ENCODE assay signal across 28 cellular contexts in genomic region chr10:124321433-124322072, GRCh38.
DNase-seq lines count a peak whose midpoint lies in the region; ATAC-seq and TF ChIP-seq lines count a peak whose summit lies in the region.
"Had no signal": no experiment of that assay in that cellular context is flagged by ENCODE, and none has a peak within 500 bp of the region (broad histone marks: within the 10 kb centered on the region; RNA-seq: fewer than 3 reads in every experiment).

No MANE protein-coding gene starts in this region.

- H2BK120ac ChIP-seq in neuronal stem cell (ENCODE audit: low read depth, low read length): peak overlapping the region; percentile 16

- intact Hi-C loops in upper lobe of right lung (cut with DNase I): no loop called here

- TF ChIP-seq CTCF in upper lobe of right lung (IDR thresholded peaks at IDR 0.05): no peak

- H2AK5ac ChIP-seq in neuronal stem cell (ENCODE audit: low read depth, low read length): peak overlapping the region; percentile 97

- peak overlapping the region; percentile 25 for H3K14ac ChIP-seq in neuronal stem cell (ENCODE audit: low read length)

- peak overlapping the region; percentile 41 for H3K18ac ChIP-seq in neuronal stem cell (ENCODE audit: low read length)

- no peak overlapping the region for H4K8ac ChIP-seq in neuronal stem cell (ENCODE audit: low read depth, low read length)

- DNase-seq in activated CD4-positive, CD25-positive, alpha-beta regulatory T cell treated with anti-CD3 and anti-CD28 coated beads, Interleukin-2, amount 50 U/mL, for 72 hours: peak; percentile 9
- DNase-seq in activated CD4-positive, CD25-positive, alpha-beta regulatory T cell (lab: John Stamatoyannopoulos, UW): no peak
- DNase-seq in islet precursor cell: peak; percentile 43
- no peak for DNase-seq in neuronal stem cell (ENCODE audit: low spot score)
- peak; percentile 49 for DNase-seq in upper lobe of right lung
- no peak for DNase-seq in HT-29 (ENCODE audit: low spot score)
- DNase-seq: CD8-positive, alpha-beta memory T cell; DMS 273 treated with DMSO at 0.1 percent for 48 hours; DMS79; EL; GDM1; HFFc6; IMR-90; KG1; MG63; NCI-H1417; NCI-H1694; NCI-H2029 treated with DMSO at 0.1 percent for 48 hours; NCI-H446 treated with DMSO at 0.1 percent for 48 hours; NCI-H526; NCI-H82; NK-92 treated with Interleukin-12 subunit alpha and Interleukin-12 subunit beta, amount 100 ng/mL, for 24 hours; PC-3 had no signal

- H3K36me3 ChIP-seq in neuronal stem cell (replicated peaks in 1 of 2; ENCODE audit: control insufficient read depth in 2 of 2, insufficient read depth in 2 of 2, low read length in 2 of 2) (no peaks in the 10 kb centered on the region), upper lobe of right lung (no peaks in the 10 kb centered on the region)
- H3K36me3 ChIP-seq: HAP-1, MG63 had no signal

- H2BK12ac ChIP-seq in neuronal stem cell (ENCODE audit: low read length): no peak overlapping the region

- H3K4me3 ChIP-seq in neuronal stem cell (ENCODE audit: low read length in 2 of 2) (peak overlapping the region in 1 of 2 donors; percentile 48), upper lobe of right lung (no peak overlapping the region)
- H3K4me3 ChIP-seq: GM12878, GM23338, HAP-1, MG63 had no signal

- no CpG with 5 or more reads among the region's 19 CpGs for WGBS in neuronal stem cell (ENCODE audit: extremely low coverage in 2 of 2, insufficient read length in 2 of 2, insufficient replicate concordance in 1 of 2), 2 donors

- no peak overlapping the region for H2BK15ac ChIP-seq in neuronal stem cell (ENCODE audit: low read length)

- H3K9ac ChIP-seq in neuronal stem cell (ENCODE audit: low read depth, low read length, poor library complexity): no peak overlapping the region

- peak overlapping the region; percentile 16 for H4K91ac ChIP-seq in neuronal stem cell (ENCODE audit: low read depth, low read length, poor library complexity)

- H3K4me2 ChIP-seq in neuronal stem cell (ENCODE audit: insufficient read depth, low read length, poor library complexity, severe bottlenecking): no peak overlapping the region
- H3K4me2 ChIP-seq: GM23338 had no signal

- H3K23ac ChIP-seq in neuronal stem cell (ENCODE audit: low read depth, low read length, poor library complexity): peak overlapping the region; percentile 37

- H3K27ac ChIP-seq in neuronal stem cell (replicated peaks; ENCODE audit: low read length) (no peak overlapping the region), upper lobe of right lung (no peak overlapping the region)
- H3K27ac ChIP-seq: 22Rv1 had no signal

- no peaks in the 10 kb centered on the region for H3K79me1 ChIP-seq in neuronal stem cell (ENCODE audit: low read depth, low read length)

- no peak for ATAC-seq in upper lobe of right lung
- ATAC-seq in HG03571 (IDR thresholded peaks at IDR 0.05; ENCODE audit: unreplicated experiment): no peak
- ATAC-seq: GM12878, PC-3 had no signal

- no peaks in the 10 kb centered on the region for H3K27me3 ChIP-seq in neuronal stem cell (ENCODE audit: control insufficient read depth in 3 of 3, insufficient read depth in 3 of 3, low read depth in 1 of 3, low read length in 3 of 3)
- no peaks in the 10 kb centered on the region for H3K27me3 ChIP-seq in upper lobe of right lung
- H3K27me3 ChIP-seq: MG63 had no signal

- no peak overlapping the region for H3K4ac ChIP-seq in neuronal stem cell (ENCODE audit: low read length)

- H2BK5ac ChIP-seq in neuronal stem cell (ENCODE audit: low read length): no peak overlapping the region

- H3K9me3 ChIP-seq in neuronal stem cell (replicated peaks in 1 of 2; ENCODE audit: control insufficient read depth in 2 of 2, insufficient read depth in 1 of 2, low read depth in 1 of 2, low read length in 2 of 2): no peaks in the 10 kb centered on the region
- H3K9me3 ChIP-seq in upper lobe of right lung: no peaks in the 10 kb centered on the region
- H3K9me3 ChIP-seq: HAP-1, MG63 had no signal

- H3K4me1 ChIP-seq in neuronal stem cell (ENCODE audit: control insufficient read depth in 2 of 2, insufficient read depth in 1 of 2, low read depth in 1 of 2, low read length in 2 of 2) (peaks cover 0 to 4% of the 10 kb centered on the region in 2 donors), upper lobe of right lung (no peaks in the 10 kb centered on the region)
- H3K4me1 ChIP-seq: HAP-1 had no signal

- H2AFZ ChIP-seq in neuronal stem cell (ENCODE audit: low read length): no peak overlapping the region
- H2AFZ ChIP-seq: GM23338 had no signal

Comparison
In these comparisons a context has a peak if more than half of its experiments do, and no peak if none do; other contexts are left out.
1. DNase-seq: peak in activated CD4-positive, CD25-positive, alpha-beta regulatory T cell treated with anti-CD3 and anti-CD28 coated beads, Interleukin-2, amount 50 U/mL, for 72 hours (single experiment), islet precursor cell (single experiment) and upper lobe of right lung (single experiment); none in activated CD4-positive, CD25-positive, alpha-beta regulatory T cell (0 of 4), neuronal stem cell (single experiment) and HT-29 (single experiment).